ENCODE assay signal across 19 cellular contexts in the genomic region with DNA sequence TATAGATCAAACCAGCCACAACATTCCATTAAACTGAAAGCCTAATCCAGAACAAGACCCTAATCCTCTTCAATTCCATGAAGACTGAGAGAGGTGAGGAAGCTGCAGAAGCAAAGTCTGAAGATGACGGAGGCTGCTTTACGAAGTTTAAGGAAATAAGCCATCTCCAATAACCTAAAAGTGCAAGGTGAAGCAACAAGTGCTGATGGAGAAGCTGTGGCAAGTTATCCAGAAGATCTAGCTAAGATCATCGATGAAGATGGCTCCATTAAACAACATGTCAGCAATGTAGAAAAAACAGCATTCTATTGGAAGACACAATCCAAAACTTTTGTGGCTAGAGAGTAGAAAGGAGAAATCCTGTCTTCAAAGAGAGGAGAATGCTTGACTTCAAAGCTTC.
DNase-seq lines count a peak whose midpoint lies in the region; ATAC-seq and TF ChIP-seq lines count a peak whose summit lies in the region.
"Had no signal": no experiment of that assay in that cellular context is flagged by ENCODE, and none has a peak within 500 bp of the region (broad histone marks: within the 10 kb centered on the region; RNA-seq: fewer than 3 reads in every experiment).

No MANE protein-coding gene starts in this region.

- ATAC-seq in activated naive CD8-positive, alpha-beta T cell treated with anti-CD3 and anti-CD28 coated beads, Interleukin-2, amount 50 U/mL, for 24 hours = no peak
- no peak for ATAC-seq in GM18909 (IDR thresholded peaks at IDR 0.05; ENCODE audit: poor library complexity, unreplicated experiment)

- H3K27me3 Mint-ChIP-seq in activated naive CD8-positive, alpha-beta T cell = no peaks in the 10 kb centered on the region
- no peaks in the 10 kb centered on the region for H3K27me3 Mint-ChIP-seq in activated naive CD8-positive, alpha-beta T cell treated with anti-CD3 and anti-CD28 coated beads, Interleukin-2, amount 50 U/mL, for 24 hours
- H3K27me3 Mint-ChIP-seq in neural progenitor cell (ENCODE audit: insufficient read depth, low read depth) = peaks cover 2% of the 10 kb centered on the region

- no peak overlapping the region for H3K9ac ChIP-seq in Karpas-422 (ENCODE audit: low read length)
- H3K9ac ChIP-seq in neural progenitor cell = no peak overlapping the region

- TF ChIP-seq POLR2A in suprapubic skin (IDR thresholded peaks at IDR 0.05) = no peak

- no peaks in the 10 kb centered on the region for H3K9me3 Mint-ChIP-seq in activated naive CD8-positive, alpha-beta T cell (ENCODE audit: low read depth)
- H3K9me3 Mint-ChIP-seq in activated naive CD8-positive, alpha-beta T cell treated with anti-CD3 and anti-CD28 coated beads, Interleukin-2, amount 50 U/mL, for 24 hours = peaks cover 3% of the 10 kb centered on the region
- H3K9me3 Mint-ChIP-seq in neural progenitor cell = no peaks in the 10 kb centered on the region

- peak overlapping the region; percentile 29 for H3K27ac Mint-ChIP-seq in activated naive CD8-positive, alpha-beta T cell
- no peak overlapping the region for H3K27ac Mint-ChIP-seq in activated naive CD8-positive, alpha-beta T cell treated with anti-CD3 and anti-CD28 coated beads, Interleukin-2, amount 50 U/mL, for 24 hours
- H3K27ac Mint-ChIP-seq in neural progenitor cell = no peak overlapping the region

- H3K36me3 Mint-ChIP-seq in activated naive CD8-positive, alpha-beta T cell = peaks cover 18% of the 10 kb centered on the region
- H3K36me3 Mint-ChIP-seq in activated naive CD8-positive, alpha-beta T cell treated with anti-CD3 and anti-CD28 coated beads, Interleukin-2, amount 50 U/mL, for 24 hours (ENCODE audit: low read depth) = peaks cover 26% of the 10 kb centered on the region
- H3K36me3 Mint-ChIP-seq in neural progenitor cell = peaks cover 36% of the 10 kb centered on the region

- H3K36me3 ChIP-seq in Karpas-422 (ENCODE audit: insufficient read depth, low read length) (no peaks in the 10 kb centered on the region; the same call in 1 of the 2 replicates), neural progenitor cell (no peaks in the 10 kb centered on the region), suprapubic skin (no peaks in the 10 kb centered on the region)
- H3K36me3 ChIP-seq: HAP-1 had no signal

- H4K20me1 ChIP-seq in Karpas-422 (ENCODE audit: insufficient read depth, low read depth, low read length) (peaks cover 49% of the 10 kb centered on the region), neural progenitor cell (ENCODE audit: low read depth) (peaks cover 98% of the 10 kb centered on the region)

- H2AFZ ChIP-seq in Karpas-422 (ENCODE audit: low read length) = no peak overlapping the region
- no peak overlapping the region for H2AFZ ChIP-seq in neural progenitor cell (replicated peaks)

- H3K4me3 ChIP-seq in Karpas-422 (ENCODE audit: low read length) (no peak overlapping the region), neural progenitor cell (no peak overlapping the region), suprapubic skin (no peak overlapping the region)
- H3K4me3 ChIP-seq: HAP-1, SJSA1 had no signal

- no peak for TF ChIP-seq EP300 in suprapubic skin (IDR thresholded peaks at IDR 0.05)

- TF ChIP-seq CTCF in neural progenitor cell (IDR thresholded peaks at IDR 0.05) (no peak), suprapubic skin (IDR thresholded peaks at IDR 0.05) (no peak)

- no peaks in the 10 kb centered on the region for H3K27me3 ChIP-seq in Karpas-422 (ENCODE audit: low read length)
- no peaks in the 10 kb centered on the region for H3K27me3 ChIP-seq in neural progenitor cell
- H3K27me3 ChIP-seq in suprapubic skin = no peaks in the 10 kb centered on the region
- H3K27me3 ChIP-seq: SJSA1 had no signal

- no peak overlapping the region for H3K4me2 ChIP-seq in Karpas-422 (ENCODE audit: low read depth, low read length, poor library complexity, severe bottlenecking)
- peak overlapping the region; percentile 7 for H3K4me2 ChIP-seq in neural progenitor cell

- H3F3A ChIP-seq in neural progenitor cell (ENCODE audit: low read depth) = peaks cover 6% of the 10 kb centered on the region

- H3K27ac ChIP-seq in Karpas-422 (ENCODE audit: low read length) = peak overlapping the region; percentile 23; the same call in 1 of the 2 replicates
- no peak overlapping the region for H3K27ac ChIP-seq in neural progenitor cell
- no peak overlapping the region for H3K27ac ChIP-seq in suprapubic skin
- H3K27ac ChIP-seq: SJSA1 had no signal

- H3K4me1 ChIP-seq in Karpas-422 (ENCODE audit: low read length) (peaks cover 85% of the 10 kb centered on the region), neural progenitor cell (peaks cover 29% of the 10 kb centered on the region), suprapubic skin (peaks cover 44% of the 10 kb centered on the region)
- H3K4me1 ChIP-seq: SJSA1 had no signal

- H3K9me2 ChIP-seq in Karpas-422 (replicated peaks; ENCODE audit: insufficient read depth, low read length) = no peaks in the 10 kb centered on the region

- DNase-seq in activated naive CD8-positive, alpha-beta T cell treated with anti-CD3 and anti-CD28 coated beads, Interleukin-2, amount 50 U/mL, for 24 hours = no peak
- DNase-seq in Karpas-422 = no peak
- no peak for DNase-seq in neural progenitor cell (ENCODE audit: low spot score)
- no peak for DNase-seq in suprapubic skin (ENCODE audit: low spot score in 2 of 2)
- no peak for DNase-seq in G401 (ENCODE audit: low spot score)
- DNase-seq: 8988T, KG1, NCI-H1048, NCI-H1417, NCI-H1694 treated with DMSO at 0.1 percent for 48 hours, NCI-H2081, NCI-H2227 treated with DMSO at 0.1 percent for 48 hours, NCI-H526 treated with DMSO at 0.1 percent for 48 hours, Right ventricle myocardium superior, RPMI8226 had no signal

- H3K4me3 Mint-ChIP-seq in activated naive CD8-positive, alpha-beta T cell = peak overlapping the region; percentile 27
- H3K4me3 Mint-ChIP-seq in activated naive CD8-positive, alpha-beta T cell treated with anti-CD3 and anti-CD28 coated beads, Interleukin-2, amount 50 U/mL, for 24 hours = no peak overlapping the region
- no peak overlapping the region for H3K4me3 Mint-ChIP-seq in neural progenitor cell

- no peaks in the 10 kb centered on the region for H3K9me3 ChIP-seq in Karpas-422 (ENCODE audit: low read length)
- no peaks in the 10 kb centered on the region for H3K9me3 ChIP-seq in neural progenitor cell (ENCODE audit: low read depth)
- no peaks in the 10 kb centered on the region for H3K9me3 ChIP-seq in suprapubic skin
- H3K9me3 ChIP-seq: HAP-1, SJSA1 had no signal

- H3K79me2 ChIP-seq in Karpas-422 (ENCODE audit: low read length) = peaks cover 99% of the 10 kb centered on the region
- H3K79me2 ChIP-seq in neural progenitor cell (ENCODE audit: low read depth) = peaks cover 99% of the 10 kb centered on the region

- in situ Hi-C loops in G401 (cut with HindIII; ENCODE audit: low sequenced_read_pairs) = no loop called here

- 92% methylated on average over 3 of the region's 3 CpGs for WGBS in suprapubic skin

- H3K4me1 Mint-ChIP-seq in activated naive CD8-positive, alpha-beta T cell (ENCODE audit: low read depth) = peaks cover 88% of the 10 kb centered on the region
- peaks cover 84% of the 10 kb centered on the region for H3K4me1 Mint-ChIP-seq in activated naive CD8-positive, alpha-beta T cell treated with anti-CD3 and anti-CD28 coated beads, Interleukin-2, amount 50 U/mL, for 24 hours
- H3K4me1 Mint-ChIP-seq in neural progenitor cell = peaks cover 26% of the 10 kb centered on the region
